In genomic region chr11:83280256-83280655, GRCh38 we compare ENCODE assay signal across 20 cellular contexts.
"Had no signal": no experiment of that assay in that cellular context is flagged by ENCODE, and none has a peak within 500 bp of the region (broad histone marks: within the 10 kb centered on the region; RNA-seq: fewer than 3 reads in every experiment).

No MANE protein-coding gene starts in this region.

- H3K36me3 ChIP-seq: breast epithelium had no signal

- H3K27ac ChIP-seq: breast epithelium, coronary artery, heart right ventricle, lower lobe of right lung, tibial artery had no signal

- DNase-seq: activated CD4-positive, alpha-beta memory T cell treated with anti-CD3 and anti-CD28 coated beads, Interleukin-2, amount 10 ng/mL, durations not matched to agents 7 days and 5 days; activated CD4-positive, alpha-beta T cell treated with anti-CD3 and anti-CD28 coated beads for 4 hours; activated CD4-positive, CD25-positive, alpha-beta regulatory T cell; activated gamma-delta T cell; activated naive CD4-positive, alpha-beta T cell treated with anti-CD3 and anti-CD28 coated beads, Interleukin-2, amount 50 U/mL, for 16 hours; activated naive CD8-positive, alpha-beta T cell treated with anti-CD3 and anti-CD28 coated beads, Interleukin-2, amount 50 U/mL, for 24 hours; aorta; endodermal cell; heart right ventricle; kidney; lower lobe of right lung; mesendoderm; naive thymus-derived CD4-positive, alpha-beta T cell; stimulated activated CD4-positive, alpha-beta T cell treated with anti-CD3 and anti-CD28 coated beads, Interleukin-12 subunit alpha, Interleukin-12 subunit beta, amount 100 ng/mL, for 4 hours; stimulated activated CD4-positive, alpha-beta T cell treated with anti-CD3 and anti-CD28 coated beads, Interleukin-4, amount 100 ng/mL, for 4 hours; stimulated activated naive CD8-positive, alpha-beta T cell treated with anti-CD3 and anti-CD28 coated beads, Interleukin-15, amount 100 ng/mL, for 72 hours; tibial artery had no signal

- ATAC-seq: activated naive CD8-positive, alpha-beta T cell treated with anti-CD3 and anti-CD28 coated beads, Interleukin-2, amount 50 U/mL, for 24 hours; heart right ventricle; left lobe of liver; lower lobe of right lung; naive thymus-derived CD4-positive, alpha-beta T cell; stimulated activated naive CD8-positive, alpha-beta T cell treated with anti-CD3 and anti-CD28 coated beads, Interleukin-15, amount 100 ng/mL, for 72 hours had no signal

- H3K9me3 ChIP-seq: breast epithelium, heart right ventricle, lower lobe of right lung, tibial artery had no signal

- H3K4me3 ChIP-seq: breast epithelium, coronary artery, heart right ventricle, lower lobe of right lung, tibial artery had no signal

- H3K27me3 ChIP-seq: breast epithelium, heart right ventricle, tibial artery had no signal
